ENCODE assay signal across 1 cellular context in the genomic region with DNA sequence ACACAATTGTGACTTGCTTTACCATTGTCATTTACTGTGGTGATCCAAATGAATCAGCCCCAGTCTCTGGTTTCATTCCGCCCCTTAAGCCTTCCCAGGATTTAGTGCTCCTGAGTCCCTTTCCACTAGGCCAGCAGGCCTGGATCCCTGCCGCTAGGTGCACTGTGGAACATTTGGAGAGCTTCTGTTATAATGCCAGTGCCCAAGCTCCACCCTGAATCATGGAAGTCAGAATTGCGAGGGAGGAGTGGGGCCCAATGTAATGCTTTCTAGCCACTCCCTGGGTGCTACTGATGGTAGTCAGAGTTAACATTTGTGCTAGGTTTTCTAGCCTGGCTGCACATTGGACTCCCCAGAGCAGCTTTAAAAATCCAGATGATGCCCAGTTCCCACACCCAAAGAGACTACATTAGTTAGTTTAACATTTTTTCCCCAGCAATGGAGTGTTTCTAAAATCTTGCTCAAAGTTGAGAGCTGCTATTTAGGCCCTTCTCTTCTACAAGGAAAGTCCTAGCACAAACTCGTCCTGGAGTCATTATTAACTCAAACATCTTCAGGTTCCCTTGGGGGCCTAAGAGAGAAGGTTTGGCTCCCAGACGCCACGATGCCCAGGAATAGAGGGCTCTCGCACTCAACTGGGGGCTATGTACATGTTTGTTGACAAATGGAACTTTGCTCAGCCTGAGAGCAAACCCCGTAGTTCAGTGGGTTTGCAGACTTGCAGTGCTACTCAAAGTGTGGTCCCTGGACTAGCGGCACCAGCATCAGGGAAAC.
A peak's percentile ranks its signal among the peaks of the same experiment; 100 is the strongest.
TF ChIP-seq lines count a peak whose summit lies in the region.

No MANE protein-coding gene starts in this region.

TF ChIP-seq in HepG2, 621 proteins besides CTCF, POLR2A, EP300 and RAD21 (continued from another document and continues in another):
- TF ChIP-seq ZMYM3 (CRISPR knock-in tag; IDR thresholded peaks at IDR 0.05) (0 out of 2 replicates have a peak, but pooled peaks have one; percentile 1), SMAD1 (CRISPR knock-in tag; IDR thresholded peaks at IDR 0.05; ENCODE audit: borderline replicate concordance, low read depth) (0 out of 2 replicates have a peak, but pooled peaks have one; percentile 80), MYC (CRISPR knock-in tag; IDR thresholded peaks at IDR 0.05; ENCODE audit: borderline replicate concordance) (0 out of 2 replicates have a peak, but pooled peaks have one; percentile 1), TCF7 (IDR thresholded peaks at IDR 0.05; ENCODE audit: low read depth) (no peak), ZNF646 (CRISPR knock-in tag; IDR thresholded peaks at IDR 0.05) (no peak), ZNF691 (CRISPR knock-in tag; IDR thresholded peaks at IDR 0.05; ENCODE audit: borderline replicate concordance, low read depth) (peak; percentile 93), ELF3 (CRISPR knock-in tag; IDR thresholded peaks at IDR 0.05) (no peak), SAFB2 (CRISPR knock-in tag; IDR thresholded peaks at IDR 0.05; ENCODE audit: borderline replicate concordance, low read depth) (no peak), ELF1 (CRISPR knock-in tag; IDR thresholded peaks at IDR 0.05) (no peak), RBM39 (IDR thresholded peaks at IDR 0.05; ENCODE audit: low read depth, low read length, poor library complexity, severe bottlenecking) (no peak), RARA (CRISPR knock-in tag; IDR thresholded peaks at IDR 0.05) (no peak), PTBP1 (IDR thresholded peaks at IDR 0.05; ENCODE audit: low read depth, low read length, poor library complexity, severe bottlenecking) (no peak), FOXO1 (CRISPR knock-in tag; IDR thresholded peaks at IDR 0.05) (peak; percentile 5; the same call in 1 of the 2 replicates), ZNF180 (CRISPR knock-in tag; IDR thresholded peaks at IDR 0.05; ENCODE audit: borderline replicate concordance, low read depth) (no peak), ZNF609 (CRISPR knock-in tag; IDR thresholded peaks at IDR 0.05; ENCODE audit: borderline replicate concordance) (no peak), ZFP1 (CRISPR knock-in tag; IDR thresholded peaks at IDR 0.05) (no peak), TBX2 (CRISPR knock-in tag; IDR thresholded peaks at IDR 0.05; ENCODE audit: borderline replicate concordance) (no peak), SALL1 (CRISPR knock-in tag; IDR thresholded peaks at IDR 0.05) (peak; percentile 7; the same call in 1 of the 2 replicates), GPBP1L1 (CRISPR knock-in tag; IDR thresholded peaks at IDR 0.05) (no peak), ZNF652 (CRISPR knock-in tag; IDR thresholded peaks at IDR 0.05; ENCODE audit: borderline replicate concordance, low read depth) (no peak), RFXAP (CRISPR knock-in tag; IDR thresholded peaks at IDR 0.05; ENCODE audit: borderline replicate concordance) (0 out of 2 replicates have a peak, but pooled peaks have one; percentile 6), ZBTB7B (CRISPR knock-in tag; IDR thresholded peaks at IDR 0.05) (peak; percentile 17; the same call in 1 of the 2 replicates), FOXM1 (CRISPR knock-in tag; IDR thresholded peaks at IDR 0.05) (no peak), ZNF331 (CRISPR knock-in tag; IDR thresholded peaks at IDR 0.05) (no peak), SOX5 (CRISPR knock-in tag; IDR thresholded peaks at IDR 0.05; ENCODE audit: borderline replicate concordance) (0 out of 2 replicates have a peak, but pooled peaks have one; percentile 1), STAG1 (CRISPR knock-in tag; IDR thresholded peaks at IDR 0.05) (peak; percentile 7; the same call in 1 of the 2 replicates), ZNF383 (CRISPR knock-in tag; IDR thresholded peaks at IDR 0.05; ENCODE audit: borderline replicate concordance) (no peak), TBL1XR1 (IDR thresholded peaks at IDR 0.05; ENCODE audit: borderline replicate concordance, low read length, partially characterized antibody) (no peak), ZNF468 (CRISPR knock-in tag; IDR thresholded peaks at IDR 0.05) (no peak), HOXA3 (CRISPR knock-in tag; IDR thresholded peaks at IDR 0.05) (no peak), ZBTB4 (CRISPR knock-in tag; IDR thresholded peaks at IDR 0.05; ENCODE audit: borderline replicate concordance) (no peak)
- TF ChIP-seq, protein P1, sequence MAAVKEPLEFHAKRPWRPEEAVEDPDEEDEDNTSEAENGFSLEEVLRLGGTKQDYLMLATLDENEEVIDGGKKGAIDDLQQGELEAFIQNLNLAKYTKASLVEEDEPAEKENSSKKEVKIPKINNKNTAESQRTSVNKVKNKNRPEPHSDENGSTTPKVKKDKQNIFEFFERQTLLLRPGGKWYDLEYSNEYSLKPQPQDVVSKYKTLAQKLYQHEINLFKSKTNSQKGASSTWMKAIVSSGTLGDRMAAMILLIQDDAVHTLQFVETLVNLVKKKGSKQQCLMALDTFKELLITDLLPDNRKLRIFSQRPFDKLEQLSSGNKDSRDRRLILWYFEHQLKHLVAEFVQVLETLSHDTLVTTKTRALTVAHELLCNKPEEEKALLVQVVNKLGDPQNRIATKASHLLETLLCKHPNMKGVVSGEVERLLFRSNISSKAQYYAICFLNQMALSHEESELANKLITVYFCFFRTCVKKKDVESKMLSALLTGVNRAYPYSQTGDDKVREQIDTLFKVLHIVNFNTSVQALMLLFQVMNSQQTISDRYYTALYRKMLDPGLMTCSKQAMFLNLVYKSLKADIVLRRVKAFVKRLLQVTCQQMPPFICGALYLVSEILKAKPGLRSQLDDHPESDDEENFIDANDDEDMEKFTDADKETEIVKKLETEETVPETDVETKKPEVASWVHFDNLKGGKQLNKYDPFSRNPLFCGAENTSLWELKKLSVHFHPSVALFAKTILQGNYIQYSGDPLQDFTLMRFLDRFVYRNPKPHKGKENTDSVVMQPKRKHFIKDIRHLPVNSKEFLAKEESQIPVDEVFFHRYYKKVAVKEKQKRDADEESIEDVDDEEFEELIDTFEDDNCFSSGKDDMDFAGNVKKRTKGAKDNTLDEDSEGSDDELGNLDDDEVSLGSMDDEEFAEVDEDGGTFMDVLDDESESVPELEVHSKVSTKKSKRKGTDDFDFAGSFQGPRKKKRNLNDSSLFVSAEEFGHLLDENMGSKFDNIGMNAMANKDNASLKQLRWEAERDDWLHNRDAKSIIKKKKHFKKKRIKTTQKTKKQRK (IDR thresholded peaks at IDR 0.05; ENCODE audit: low read length), result no peak
- TF ChIP-seq, protein P2, sequence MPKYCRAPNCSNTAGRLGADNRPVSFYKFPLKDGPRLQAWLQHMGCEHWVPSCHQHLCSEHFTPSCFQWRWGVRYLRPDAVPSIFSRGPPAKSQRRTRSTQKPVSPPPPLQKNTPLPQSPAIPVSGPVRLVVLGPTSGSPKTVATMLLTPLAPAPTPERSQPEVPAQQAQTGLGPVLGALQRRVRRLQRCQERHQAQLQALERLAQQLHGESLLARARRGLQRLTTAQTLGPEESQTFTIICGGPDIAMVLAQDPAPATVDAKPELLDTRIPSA (CRISPR knock-in tag; IDR thresholded peaks at IDR 0.05; ENCODE audit: borderline replicate concordance), result no peak
